ENCODE assay signal across 12 cellular contexts in the genomic region with DNA sequence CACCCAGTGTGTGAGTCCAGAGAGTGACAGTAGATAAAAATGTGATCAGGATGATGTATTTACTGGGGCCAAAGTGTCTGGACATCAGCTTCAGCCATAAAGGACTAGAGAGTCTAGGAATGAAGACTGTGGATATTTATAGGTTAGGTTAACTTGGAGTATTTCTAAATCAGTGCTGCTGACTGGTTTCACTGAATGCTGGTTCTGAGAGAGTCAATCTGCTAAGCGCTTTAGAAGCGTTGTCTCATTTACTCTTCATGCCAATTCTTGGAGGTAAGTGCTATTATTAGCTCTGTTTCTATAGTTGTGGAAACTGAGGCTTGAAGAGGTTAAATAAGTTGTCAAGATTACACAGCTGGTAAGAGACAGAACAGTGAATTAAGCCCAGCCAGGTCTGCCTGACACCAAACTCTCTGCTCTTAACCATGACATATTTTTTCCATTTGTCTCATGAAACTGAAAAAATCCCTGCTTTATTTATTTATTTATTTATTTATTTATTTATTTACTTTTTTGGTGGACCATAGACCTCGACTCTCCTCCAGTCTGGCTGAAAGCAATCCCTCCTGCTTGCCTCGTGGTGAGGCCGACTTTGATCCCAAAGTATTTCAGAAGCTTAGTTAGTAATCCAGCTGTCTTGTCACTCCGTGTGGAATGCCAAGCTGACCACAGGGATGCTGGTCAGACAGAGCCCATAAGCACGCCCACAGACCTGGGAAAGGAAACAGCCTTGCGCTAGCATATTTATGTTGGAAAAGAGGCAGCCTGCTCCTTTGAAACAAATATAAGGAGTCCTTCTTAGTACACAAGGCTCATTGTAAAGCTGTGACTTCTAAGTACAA. TPM values are rescaled to one million over a fixed set of nuclear protein-coding genes. Genes with fewer than 3 reads are reported as not detected.
DNase-seq lines count a peak whose midpoint lies in the region; ATAC-seq and TF ChIP-seq lines count a peak whose summit lies in the region.
"Had no signal": no experiment of that assay in that cellular context is flagged by ENCODE, and none has a peak within 500 bp of the region (broad histone marks: within the 10 kb centered on the region; RNA-seq: fewer than 3 reads in every experiment).

No MANE protein-coding gene starts in this region.

- no peak for TF ChIP-seq CTCF in endothelial cell (IDR thresholded peaks at IDR 0.05; ENCODE audit: unreplicated experiment)

- H3K36me3 ChIP-seq in MG63 (no peaks in the 10 kb centered on the region), mesenchymal stem cell (ENCODE audit: control insufficient read depth in 1 of 2, insufficient read depth in 2 of 2, low read depth in 1 of 2, low read length in 2 of 2) (no peaks in the 10 kb centered on the region)
- H3K36me3 ChIP-seq in effector memory CD4-positive, alpha-beta T cell (ENCODE audit: control insufficient read depth, insufficient read depth, low read length), result no peaks in the 10 kb centered on the region
- H3K36me3 ChIP-seq: HAP-1 had no signal

- H3K9me3 Mint-ChIP-seq in endothelial cell (ENCODE audit: unreplicated experiment), result no peaks in the 10 kb centered on the region

- no peak overlapping the region for H4K91ac ChIP-seq in mesenchymal stem cell (ENCODE audit: low read length)

- DNase-seq in A172 (ENCODE audit: low spot score) (peak; percentile 91), MG63 (peak; percentile 87), endothelial cell (ENCODE audit: low spot score) (peak; percentile 4), mesenchymal stem cell (peak; percentile 93), activated gamma-delta T cell treated with Interleukin-2 at 50 U/mL for 16 hours (no peak), globus pallidus (ENCODE audit: low spot score) (no peak)
- DNase-seq in effector memory CD4-positive, alpha-beta T cell, result no peak
- DNase-seq: activated CD4-positive, alpha-beta T cell treated with anti-CD3 and anti-CD28 coated beads for 36 hours; stimulated activated CD4-positive, alpha-beta T cell treated with anti-CD3 and anti-CD28 coated beads, Interleukin-4, amount 100 ng/mL, for 4 hours had no signal

- H3K36me3 Mint-ChIP-seq in endothelial cell (ENCODE audit: low read depth, unreplicated experiment), result no peaks in the 10 kb centered on the region

- H3K4me3 ChIP-seq in MG63, result no peak overlapping the region
- H3K4me3 ChIP-seq in mesenchymal stem cell (ENCODE audit: insufficient read depth in 1 of 2, low read depth in 1 of 2, low read length in 2 of 2), result no peak overlapping the region
- no peak overlapping the region for H3K4me3 ChIP-seq in effector memory CD4-positive, alpha-beta T cell (ENCODE audit: insufficient read depth, low read depth, low read length, poor library complexity, severe bottlenecking)
- H3K4me3 ChIP-seq: HAP-1, lung had no signal

- no peak overlapping the region for H2BK120ac ChIP-seq in mesenchymal stem cell (ENCODE audit: low read depth, low read length)

- no peak overlapping the region for H3K4me2 ChIP-seq in mesenchymal stem cell (ENCODE audit: low read length, poor library complexity, severe bottlenecking)

- no peak overlapping the region for H3K18ac ChIP-seq in mesenchymal stem cell (ENCODE audit: low read depth in 1 of 2, low read length in 2 of 2)

- H3K4me1 ChIP-seq in mesenchymal stem cell (ENCODE audit: control insufficient read depth, insufficient read depth, low read depth, low read length), result peaks cover 2% of the 10 kb centered on the region
- no peaks in the 10 kb centered on the region for H3K4me1 ChIP-seq in effector memory CD4-positive, alpha-beta T cell (ENCODE audit: control insufficient read depth, insufficient read depth, low read length, poor library complexity, severe bottlenecking)

- 33% methylated on average over 8 of the region's 8 CpGs for WGBS in mesenchymal stem cell

- no peak overlapping the region for H3K27ac Mint-ChIP-seq in endothelial cell (ENCODE audit: unreplicated experiment)
- H3K27ac Mint-ChIP-seq: activated CD4-positive, alpha-beta T cell treated with anti-CD3 and anti-CD28 coated beads for 36 hours had no signal

- no peak overlapping the region for H3K4ac ChIP-seq in mesenchymal stem cell (ENCODE audit: low read depth in 1 of 2, low read length in 2 of 2)

- H3K79me1 ChIP-seq in mesenchymal stem cell (replicated peaks; ENCODE audit: low read length, poor library complexity, severe bottlenecking), result no peaks in the 10 kb centered on the region

- no peaks in the 10 kb centered on the region for H3K27me3 Mint-ChIP-seq in endothelial cell (ENCODE audit: unreplicated experiment)

- no peak overlapping the region for H2BK15ac ChIP-seq in mesenchymal stem cell (ENCODE audit: low read depth, poor library complexity, severe bottlenecking)

- H3K27me3 ChIP-seq in MG63, result no peaks in the 10 kb centered on the region
- no peaks in the 10 kb centered on the region for H3K27me3 ChIP-seq in mesenchymal stem cell (ENCODE audit: control insufficient read depth in 1 of 2, insufficient read depth in 1 of 2, low read length in 2 of 2)
- H3K27me3 ChIP-seq in effector memory CD4-positive, alpha-beta T cell (replicated peaks; ENCODE audit: control insufficient read depth, insufficient read depth, low read length, poor library complexity, severe bottlenecking), result no peaks in the 10 kb centered on the region

- no peaks in the 10 kb centered on the region for H3K4me1 Mint-ChIP-seq in endothelial cell (ENCODE audit: unreplicated experiment)
- H3K4me1 Mint-ChIP-seq: activated CD4-positive, alpha-beta T cell treated with anti-CD3 and anti-CD28 coated beads for 36 hours had no signal

- H3K23ac ChIP-seq in mesenchymal stem cell (ENCODE audit: low read length in 2 of 2), result no peak overlapping the region

- no peak overlapping the region for H3K27ac ChIP-seq in mesenchymal stem cell (ENCODE audit: low read length, poor library complexity, severe bottlenecking)
- H3K27ac ChIP-seq in effector memory CD4-positive, alpha-beta T cell (ENCODE audit: insufficient read depth, low read length, poor library complexity, severe bottlenecking), result no peak overlapping the region

- no peaks in the 10 kb centered on the region for H3K9me3 ChIP-seq in MG63
- no peaks in the 10 kb centered on the region for H3K9me3 ChIP-seq in mesenchymal stem cell (ENCODE audit: control insufficient read depth, low read length)
- H3K9me3 ChIP-seq in effector memory CD4-positive, alpha-beta T cell (ENCODE audit: control insufficient read depth, low read length), result no peaks in the 10 kb centered on the region

- no peak overlapping the region for H2AK5ac ChIP-seq in mesenchymal stem cell (ENCODE audit: low read length, severe bottlenecking)

- H3K9ac ChIP-seq in mesenchymal stem cell (ENCODE audit: low read length), result peak overlapping the region; percentile 67

- no peak overlapping the region for H3K4me3 Mint-ChIP-seq in endothelial cell (ENCODE audit: unreplicated experiment)
- H3K4me3 Mint-ChIP-seq: activated CD4-positive, alpha-beta T cell treated with anti-CD3 and anti-CD28 coated beads for 36 hours had no signal

- H4K8ac ChIP-seq in mesenchymal stem cell (ENCODE audit: low read length), result no peak overlapping the region

- no peak for ATAC-seq in HG03045 (IDR thresholded peaks at IDR 0.05; ENCODE audit: unreplicated experiment)
- ATAC-seq: activated CD4-positive, alpha-beta T cell treated with anti-CD3 and anti-CD28 coated beads for 36 hours had no signal

- no peak overlapping the region for H2AFZ ChIP-seq in mesenchymal stem cell (ENCODE audit: low read depth, low read length)

- H3K14ac ChIP-seq in mesenchymal stem cell (ENCODE audit: low read length in 2 of 2), result no peak overlapping the region

- H2BK5ac ChIP-seq in mesenchymal stem cell (ENCODE audit: low read depth, low read length, poor library complexity, severe bottlenecking), result no peak overlapping the region

- no peak overlapping the region for H2BK12ac ChIP-seq in mesenchymal stem cell (ENCODE audit: low read length in 2 of 2)

RNA-seq across cellular contexts. Expression of a gene that starts 16.8 kb away (rescaled TPM):
- total RNA-seq in A172 (2014; rRNA removed; shearing (Covaris generic)), result not detected in 2 replicates
- not detected in 2 replicates for total RNA-seq in MG63 (2014; rRNA removed; shearing (Covaris generic); ENCODE audit: low replicate concordance)
- total RNA-seq in endothelial cell (ENCODE audit: unreplicated experiment), result not detected
- not detected for polyA plus RNA-seq in mesenchymal stem cell (2013, experiment 1 of 2)
- not detected for polyA plus RNA-seq in mesenchymal stem cell (2013, experiment 2 of 2)
- total RNA-seq: activated CD4-positive, alpha-beta T cell treated with anti-CD3 and anti-CD28 coated beads for 36 hours; lung had no signal
- polyA plus RNA-seq: lung had no signal

Comparison
In these comparisons a context has a peak if more than half of its experiments do, and no peak if none do; other contexts are left out.
1. DNase-seq: peak in A172 (single experiment), MG63 (single experiment), endothelial cell (single experiment) and mesenchymal stem cell (single experiment); none in activated gamma-delta T cell treated with Interleukin-2 at 50 U/mL for 16 hours (single experiment), globus pallidus (single experiment) and effector memory CD4-positive, alpha-beta T cell (0 of 3).